Comparison of ENCODE assay signal across 11 cellular contexts in the genomic region with DNA sequence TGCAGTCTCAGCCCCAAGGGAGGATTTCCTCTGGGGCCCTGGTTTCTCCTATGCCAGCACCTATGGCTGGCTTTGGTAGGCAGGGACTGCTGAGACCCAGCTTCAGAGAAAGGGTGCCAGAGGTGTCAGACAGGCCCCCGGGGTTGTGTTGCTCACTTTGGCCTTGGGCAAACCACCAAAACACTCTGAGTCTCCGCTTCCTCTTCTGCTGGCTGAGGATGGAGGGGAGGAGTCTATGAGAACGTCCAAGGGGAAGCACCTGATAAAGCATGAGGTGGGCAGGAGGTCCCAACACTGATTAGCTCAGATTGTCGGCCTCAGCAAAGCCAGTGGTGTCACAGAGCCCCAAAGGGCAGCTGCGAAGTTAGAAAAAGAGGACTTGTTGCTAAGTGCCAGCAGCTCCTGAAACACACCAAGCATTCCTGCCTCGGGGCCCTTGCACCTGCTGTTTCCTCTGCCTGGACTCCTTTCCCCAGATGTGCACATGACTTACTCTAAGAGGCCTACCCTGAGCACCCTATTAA. TPM values are rescaled to one million over a fixed set of nuclear protein-coding genes. Genes with fewer than 3 reads are reported as not detected.
DNase-seq lines count a peak whose midpoint lies in the region; ATAC-seq and TF ChIP-seq lines count a peak whose summit lies in the region.
"Had no signal": no experiment of that assay in that cellular context is flagged by ENCODE, and none has a peak within 500 bp of the region (broad histone marks: within the 10 kb centered on the region; RNA-seq: fewer than 3 reads in every experiment).

No MANE protein-coding gene starts in this region.

- H3K36me3 Mint-ChIP-seq in activated naive CD8-positive, alpha-beta T cell: no peaks in the 10 kb centered on the region

- H3K27me3 Mint-ChIP-seq in activated naive CD8-positive, alpha-beta T cell: no peaks in the 10 kb centered on the region

- H3K9me3 ChIP-seq in transverse colon: no peaks in the 10 kb centered on the region
- H3K9me3 ChIP-seq: neutrophil had no signal

- WGBS in transverse colon (ENCODE audit: low coverage in 1 of 2), 2 donors: 48% methylated on average over 6 of the region's 6 CpGs; no CpG with 5 or more reads in 1 of the 2 donors

- intact Hi-C loops in transverse colon (cut with DNase I; ENCODE audit: low total_unique reads): no loop called here

- no peak for TF ChIP-seq POLR2A in transverse colon (IDR thresholded peaks at IDR 0.05)

- H3K4me3 Mint-ChIP-seq in activated naive CD8-positive, alpha-beta T cell: no peak overlapping the region

- no peaks in the 10 kb centered on the region for H3K27me3 ChIP-seq in transverse colon
- H3K27me3 ChIP-seq: neutrophil had no signal

- ATAC-seq in GM19351 (IDR thresholded peaks at IDR 0.05; ENCODE audit: unreplicated experiment) (peak; percentile 87), HG03108 (IDR thresholded peaks at IDR 0.05; ENCODE audit: unreplicated experiment) (peak; percentile 86)

- TF ChIP-seq CTCF in transverse colon (IDR thresholded peaks at IDR 0.05): no peak

- peaks cover 8% of the 10 kb centered on the region for H3K4me1 Mint-ChIP-seq in activated naive CD8-positive, alpha-beta T cell (ENCODE audit: low read depth)

- no peaks in the 10 kb centered on the region for H3K4me1 ChIP-seq in transverse colon

- H3K27ac Mint-ChIP-seq in activated naive CD8-positive, alpha-beta T cell: peak overlapping the region; percentile 86

- in situ Hi-C loops in transverse colon (cut with MboI; ENCODE audit: low pct_ligation_motif_present in 1 of 4, low pct_unique_long_range_greater_than_20kb in 1 of 4, low sequenced_read_pairs in 3 of 4): no loop called here

- no peak for TF ChIP-seq EP300 in transverse colon (IDR thresholded peaks at IDR 0.05; ENCODE audit: low read depth)

- no peak overlapping the region for H3K27ac ChIP-seq in transverse colon
- H3K27ac ChIP-seq: neutrophil had no signal

- H3K36me3 ChIP-seq in transverse colon: peaks cover 0 to 26% (median 7%) of the 10 kb centered on the region in 4 donors

- no peaks in the 10 kb centered on the region for H3K9me3 Mint-ChIP-seq in activated naive CD8-positive, alpha-beta T cell (ENCODE audit: low read depth)

- H3K4me3 ChIP-seq in transverse colon: no peak overlapping the region

- DNase-seq in CD1c-positive myeloid dendritic cell (ENCODE audit: extremely low spot score): peak; percentile 27
- no peak for DNase-seq in effector CD4-positive, alpha-beta T cell
- no peak for DNase-seq in transverse colon
- DNase-seq in NCI-H146 treated with DMSO at 0.1 percent for 48 hours (lab: John Stamatoyannopoulos, UW; ENCODE audit: unreplicated experiment): no peak
- no peak for DNase-seq in NCI-H2171 (lab: John Stamatoyannopoulos, UW)

RNA-seq across cellular contexts. Expression of a gene that starts 10.5 kb away (rescaled TPM):
- not detected for total RNA-seq in transverse colon
- total RNA-seq: Daoy, dermis microvascular lymphatic vessel endothelial cell had no signal

RNA-seq across cellular contexts. Expression of a gene that starts 17.4 kb away (rescaled TPM):
- 10 to 100 TPM in 2 of 4 donors, 1 to 10 TPM in 1, not detected in 1; 1.6 to 36.8 (median 34.0) TPM for total RNA-seq in transverse colon

RNA-seq across cellular contexts. Expression of a gene that starts 19.6 kb away (rescaled TPM):
- 10 to 100 TPM; 15.3 to 24.3 (median 20.6) TPM for total RNA-seq in transverse colon

RNA-seq across cellular contexts. Expression of a gene that starts 32.4 kb away (rescaled TPM):
- total RNA-seq in transverse colon: 10 to 100 TPM in 3 of 4 donors, 1 to 10 TPM in 1; 7.5 to 30.4 (median 15.2) TPM

RNA-seq across cellular contexts. Expression of a gene that starts 49.6 kb away (rescaled TPM):
- 100 to 1,000 TPM in 2 of 4 donors, 10 to 100 TPM in 2; 65.7 to 143 (median 102) TPM for total RNA-seq in transverse colon
- total RNA-seq: Daoy, dermis microvascular lymphatic vessel endothelial cell had no signal
